Comparison of ENCODE assay signal across 20 cellular contexts in the genomic region with DNA sequence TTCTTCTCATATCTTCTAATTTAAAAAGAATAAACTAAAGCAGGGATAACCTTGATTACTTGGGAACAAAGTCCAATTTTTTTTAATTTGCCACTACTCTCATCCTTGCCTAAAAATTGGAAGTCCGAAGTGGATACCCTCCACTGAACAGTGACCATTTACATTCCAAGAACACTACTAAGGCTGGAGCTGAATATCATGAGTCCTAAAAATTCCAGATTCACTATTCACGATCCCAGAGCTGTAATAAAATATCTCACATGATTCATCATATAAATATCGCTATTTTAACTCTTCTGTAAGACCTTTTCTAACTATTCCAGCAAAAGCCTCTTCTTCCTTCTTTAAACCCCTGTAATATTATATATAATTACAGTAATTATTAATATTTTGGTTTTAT. TPM values are rescaled to one million over a fixed set of nuclear protein-coding genes. Genes with fewer than 3 reads are reported as not detected.
A peak's percentile ranks its signal among the peaks of the same experiment; 100 is the strongest.
DNase-seq lines count a peak whose midpoint lies in the region; ATAC-seq and TF ChIP-seq lines count a peak whose summit lies in the region.
"Had no signal": no experiment of that assay in that cellular context is flagged by ENCODE, and none has a peak within 500 bp of the region (broad histone marks: within the 10 kb centered on the region; RNA-seq: fewer than 3 reads in every experiment).

No MANE protein-coding gene starts in this region.

- ATAC-seq in IMR-90 (ENCODE audit: low read depth) = peak; percentile 98
- ATAC-seq: stimulated activated naive CD8-positive, alpha-beta T cell treated with anti-CD3 and anti-CD28 coated beads, Interleukin-15, Interleukin-2, amounts not matched to agents 100 U/mL and 50 U/mL, for 24 hours had no signal

- intact Hi-C loops in IMR-90 (cut with micrococcal nuclease) (no loop called here), PC-9 (cut with micrococcal nuclease; ENCODE audit: unreplicated experiment) (no loop called here)

- H3K27me3 ChIP-seq in IMR-90 (ENCODE audit: control insufficient read depth, insufficient read depth, low read length) (no peaks in the 10 kb centered on the region), mesenchymal stem cell (ENCODE audit: control insufficient read depth in 1 of 2, insufficient read depth in 1 of 2, low read length in 2 of 2) (no peaks in the 10 kb centered on the region), PC-9 (ENCODE audit: insufficient read depth, low read depth) (peaks cover 27% of the 10 kb centered on the region)
- H3K27me3 ChIP-seq: BLaER1, ovary, SJCRH30, spleen, vagina had no signal

- no peak overlapping the region for H3K14ac ChIP-seq in IMR-90 (replicated peaks; ENCODE audit: low read depth, low read length)
- no peak overlapping the region for H3K14ac ChIP-seq in mesenchymal stem cell (ENCODE audit: low read length in 2 of 2)

- H4K5ac ChIP-seq in IMR-90 (ENCODE audit: low read depth, low read length) = no peak overlapping the region

- H3K4me2 ChIP-seq in IMR-90 (ENCODE audit: low read depth, low read length) (peak overlapping the region; percentile 65), mesenchymal stem cell (ENCODE audit: low read length, poor library complexity, severe bottlenecking) (no peak overlapping the region), PC-9 (no peak overlapping the region)
- H3K4me2 ChIP-seq: BLaER1 had no signal

- WGBS in IMR-90 (ENCODE audit: extremely low coverage in 2 of 2, insufficient read length in 1 of 2), 2 experiments = no CpG with 5 or more reads among the region's 3 CpGs
- WGBS in mesenchymal stem cell = 75% methylated on average over 2 of the region's 3 CpGs

- DNase-seq in AG09319 (ENCODE audit: extremely low read depth, low read depth) (peak; percentile 38), IMR-90 (peak; percentile 84), cardiac fibroblast (ENCODE audit: low read depth in 2 of 2) (peak; percentile 11 to 56), mesenchymal stem cell (no peak), retina (no peak), ureter (ENCODE audit: low spot score) (no peak), NK-92 (lab: John Stamatoyannopoulos, UW; ENCODE audit: unreplicated experiment) (no peak), PC-9 (no peak)
- DNase-seq: activated CD4-positive, alpha-beta T cell treated with anti-CD3 and anti-CD28 coated beads, Interleukin-2, amount 10 ng/mL, durations not matched to agents 7 days and 5 days; DMS 273 treated with DMSO at 0.1 percent for 48 hours; Kasumi-1; NCI-H1436 treated with DMSO at 0.1 percent for 48 hours; NCI-H345; ovary; SJCRH30; spleen; stimulated activated naive CD8-positive, alpha-beta T cell treated with anti-CD3 and anti-CD28 coated beads, Interleukin-15, Interleukin-2, amounts not matched to agents 100 U/mL and 50 U/mL, for 24 hours; T1000 had no signal

- H3K9ac ChIP-seq in IMR-90 (ENCODE audit: low read depth, low read length) = peak overlapping the region; percentile 36; the same call in 1 of the 2 replicates
- H3K9ac ChIP-seq in mesenchymal stem cell (ENCODE audit: low read length) = peak overlapping the region; percentile 79
- H3K9ac ChIP-seq: BLaER1 had no signal

- no peak for TF ChIP-seq POLR2A in IMR-90 (IDR thresholded peaks at IDR 0.05; ENCODE audit: low read depth, low read length)

- H2AK9ac ChIP-seq in IMR-90 (replicated peaks; ENCODE audit: low read depth, low read length, poor library complexity) = no peak overlapping the region

- H2AK5ac ChIP-seq in IMR-90 (ENCODE audit: low read depth, low read length) = no peak overlapping the region
- H2AK5ac ChIP-seq in mesenchymal stem cell (ENCODE audit: low read length, severe bottlenecking) = no peak overlapping the region

- no peak overlapping the region for H2BK12ac ChIP-seq in mesenchymal stem cell (ENCODE audit: low read length in 2 of 2)

- H3K79me2 ChIP-seq in PC-9 (ENCODE audit: low read depth) = no peaks in the 10 kb centered on the region

- H3K9me3 ChIP-seq in IMR-90 (ENCODE audit: control insufficient read depth, insufficient read depth, low read length) = peaks cover 2% of the 10 kb centered on the region; the same call in 1 of the 2 replicates
- H3K9me3 ChIP-seq in mesenchymal stem cell (ENCODE audit: control insufficient read depth, low read length) = peaks cover 15% of the 10 kb centered on the region
- no peaks in the 10 kb centered on the region for H3K9me3 ChIP-seq in PC-9 (ENCODE audit: insufficient read depth, low read depth)
- H3K9me3 ChIP-seq: ovary, SJCRH30, vagina had no signal

- H3K23ac ChIP-seq in IMR-90 (ENCODE audit: low read depth, low read length) = no peak overlapping the region
- no peak overlapping the region for H3K23ac ChIP-seq in mesenchymal stem cell (ENCODE audit: low read length in 2 of 2)

- H4K20me1 ChIP-seq in IMR-90 (ENCODE audit: insufficient read depth, low read length) = no peaks in the 10 kb centered on the region
- no peaks in the 10 kb centered on the region for H4K20me1 ChIP-seq in PC-9 (ENCODE audit: insufficient read depth)
- H4K20me1 ChIP-seq: BLaER1 had no signal

- H2BK5ac ChIP-seq in IMR-90 (ENCODE audit: low read depth, low read length, poor library complexity, severe bottlenecking) = peak overlapping the region; percentile 68
- H2BK5ac ChIP-seq in mesenchymal stem cell (ENCODE audit: low read depth, low read length, poor library complexity, severe bottlenecking) = no peak overlapping the region

- H3K79me1 ChIP-seq in IMR-90 (ENCODE audit: low read depth in 1 of 2, low read length in 2 of 2) (no peaks in the 10 kb centered on the region), mesenchymal stem cell (replicated peaks; ENCODE audit: low read length, poor library complexity, severe bottlenecking) (no peaks in the 10 kb centered on the region)

- H4K91ac ChIP-seq in IMR-90 (ENCODE audit: insufficient read depth, low read depth, low read length) (no peak overlapping the region), mesenchymal stem cell (ENCODE audit: low read length) (no peak overlapping the region)

- no peaks in the 10 kb centered on the region for H3K9me2 ChIP-seq in PC-9 (ENCODE audit: insufficient read depth)

- CTCF ChIA-PET in IMR-90 (lab: Yijun Ruan, JAX) = no interaction called here
- CTCF ChIA-PET in PC-9 (lab: Charles Lee) = no interaction called here

- in situ Hi-C loops in IMR-90 (cut with MboI; ENCODE audit: low sequenced_read_pairs) = no loop called here

- peaks cover 8% of the 10 kb centered on the region for H3K9me1 ChIP-seq in IMR-90 (ENCODE audit: insufficient read depth, low read length)

- H3K27ac ChIP-seq in IMR-90 (ENCODE audit: insufficient read depth, low read length) = peak overlapping the region; percentile 72; the same call in 1 of the 2 replicates
- H3K27ac ChIP-seq in mesenchymal stem cell (ENCODE audit: low read length, poor library complexity, severe bottlenecking) = no peak overlapping the region
- H3K27ac ChIP-seq in PC-9 = no peak overlapping the region
- H3K27ac ChIP-seq: BLaER1, ovary, SJCRH30, spleen, vagina had no signal

- H3K36me3 ChIP-seq in IMR-90 (ENCODE audit: control insufficient read depth, insufficient read depth, low read length) = no peaks in the 10 kb centered on the region
- H3K36me3 ChIP-seq in mesenchymal stem cell (ENCODE audit: control insufficient read depth in 1 of 2, insufficient read depth in 2 of 2, low read depth in 1 of 2, low read length in 2 of 2) = no peaks in the 10 kb centered on the region
- H3K36me3 ChIP-seq in PC-9 (ENCODE audit: low read depth) = no peaks in the 10 kb centered on the region
- H3K36me3 ChIP-seq: BLaER1, ovary, SJCRH30, spleen, vagina had no signal

- H3K4me1 ChIP-seq in IMR-90 (ENCODE audit: control insufficient read depth, insufficient read depth, low read length) (peaks cover 6% of the 10 kb centered on the region), mesenchymal stem cell (ENCODE audit: control insufficient read depth, insufficient read depth, low read depth, low read length) (peaks cover 2% of the 10 kb centered on the region), PC-9 (replicated peaks; ENCODE audit: insufficient read depth) (no peaks in the 10 kb centered on the region)
- H3K4me1 ChIP-seq: BLaER1, SJCRH30, spleen, vagina had no signal

- H2BK15ac ChIP-seq in IMR-90 (ENCODE audit: low read depth, low read length) = no peak overlapping the region
- H2BK15ac ChIP-seq in mesenchymal stem cell (ENCODE audit: low read depth, poor library complexity, severe bottlenecking) = no peak overlapping the region

- dilution Hi-C loops in IMR-90 (cut with HindIII; ENCODE audit: low sequenced_read_pairs, unreplicated experiment) = no loop called here

- H4K8ac ChIP-seq in IMR-90 (ENCODE audit: low read depth in 2 of 2, low read length in 2 of 2) (0 out of 4 replicates have a peak overlapping the region, but pooled peaks of 1 of the 2 experiments have one; percentile 59), mesenchymal stem cell (ENCODE audit: low read length) (no peak overlapping the region)

- H3F3A ChIP-seq in PC-9 (ENCODE audit: insufficient read depth, low read depth) = no peaks in the 10 kb centered on the region

- TF ChIP-seq RAD21 in IMR-90 (IDR thresholded peaks at IDR 0.05; ENCODE audit: low read length) = no peak

- BruUV-seq in IMR-90 (replicated peaks; lab: Mats Ljungman, UMichigan) (no TSS peak), PC-9 (replicated peaks; lab: Mats Ljungman, UMichigan) (no TSS peak)

- no peak overlapping the region for H3K56ac ChIP-seq in IMR-90 (ENCODE audit: extremely low read depth, insufficient read depth, low read length)

- H2BK120ac ChIP-seq in IMR-90 (ENCODE audit: low read depth, low read length) (peak overlapping the region; percentile 84), mesenchymal stem cell (ENCODE audit: low read depth, low read length) (no peak overlapping the region)

- H3K4me3 ChIP-seq in IMR-90 (ENCODE audit: insufficient read depth, low read depth, low read length) (no peak overlapping the region), cardiac fibroblast (replicated peaks in 1 of 2; ENCODE audit: low read depth in 2 of 2, low read length in 2 of 2) (no peak overlapping the region), mesenchymal stem cell (ENCODE audit: insufficient read depth in 1 of 2, low read depth in 1 of 2, low read length in 2 of 2) (no peak overlapping the region), PC-9 (no peak overlapping the region)
- H3K4me3 ChIP-seq: BLaER1, ovary, SJCRH30, spleen, vagina had no signal

- H2BK20ac ChIP-seq in IMR-90 (ENCODE audit: low read depth, low read length) = no peak overlapping the region

- TF ChIP-seq CTCF in AG09319 (IDR thresholded peaks at IDR 0.05; ENCODE audit: low read depth, low read length) (no peak), IMR-90 (conservative IDR thresholded peaks at IDR 0.05; ENCODE audit: low read depth, low read length) (no peak), cardiac fibroblast (IDR thresholded peaks at IDR 0.05; ENCODE audit: low read depth, low read length) (no peak), PC-9 (conservative IDR thresholded peaks at IDR 0.05) (no peak)

- H3K4ac ChIP-seq in IMR-90 (ENCODE audit: low read depth, low read length) (no peak overlapping the region), mesenchymal stem cell (ENCODE audit: low read depth in 1 of 2, low read length in 2 of 2) (no peak overlapping the region)

- H3K18ac ChIP-seq in IMR-90 (ENCODE audit: low read depth, low read length) = no peak overlapping the region
- H3K18ac ChIP-seq in mesenchymal stem cell (ENCODE audit: low read depth in 1 of 2, low read length in 2 of 2) = no peak overlapping the region

- no peak overlapping the region for H2AFZ ChIP-seq in IMR-90 (replicated peaks; ENCODE audit: low read length, poor library complexity)
- no peak overlapping the region for H2AFZ ChIP-seq in mesenchymal stem cell (ENCODE audit: low read depth, low read length)
- no peak overlapping the region for H2AFZ ChIP-seq in PC-9

- POLR2A ChIA-PET in IMR-90 (lab: Charles Lee; ENCODE audit: unreplicated experiment) (no interaction called here), PC-9 (lab: Charles Lee; ENCODE audit: unreplicated experiment) (no interaction called here)

RNA-seq across cellular contexts. Expression of gene ATPSCKMT, which starts 57.4 kb away (rescaled TPM):
- total RNA-seq in IMR-90 (2012; rRNA removed) (33.9 and 65.8 TPM in 2 replicates), ureter (27.4 TPM), PC-9 (2021) (36.4 and 51.4 TPM in 2 replicates)
- 17.3 and 29.8 TPM in 2 replicates for polyA plus RNA-seq in IMR-90 (2012; rRNA removed)
- 6.3 and 13.7 TPM in 2 replicates for polyA plus RNA-seq in IMR-90 (2012; cell fraction: cytosol; rRNA removed)
- polyA plus RNA-seq in IMR-90 (2012; cell fraction: nucleus; rRNA removed; ENCODE audit: low replicate concordance) = 7.8 and 33.3 TPM in 2 replicates
- 14.0 TPM for polyA plus RNA-seq in mesenchymal stem cell (2013, experiment 1 of 2)
- 14.3 TPM for polyA plus RNA-seq in mesenchymal stem cell (2013, experiment 2 of 2)

RNA-seq across cellular contexts. Expression of gene CCT5, which starts 57.8 kb away (rescaled TPM):
- total RNA-seq in IMR-90 (2012; rRNA removed) (481 and 875 TPM in 2 replicates), ureter (158 TPM), PC-9 (2021) (658 and 831 TPM in 2 replicates)
- 308 and 358 TPM in 2 replicates for polyA plus RNA-seq in IMR-90 (2012; rRNA removed)
- polyA plus RNA-seq in IMR-90 (2012; cell fraction: cytosol; rRNA removed) = 108 and 177 TPM in 2 replicates
- polyA plus RNA-seq in IMR-90 (2012; cell fraction: nucleus; rRNA removed; ENCODE audit: low replicate concordance) = 87.7 and 227 TPM in 2 replicates
- 121 TPM for polyA plus RNA-seq in mesenchymal stem cell (2013, experiment 1 of 2)
- polyA plus RNA-seq in mesenchymal stem cell (2013, experiment 2 of 2) = 123 TPM

Comparison
In these comparisons a context has a peak if more than half of its experiments do, and no peak if none do; other contexts are left out.
1. DNase-seq: peak in AG09319 (single experiment), IMR-90 (single experiment) and cardiac fibroblast (2 of 2); none in mesenchymal stem cell (single experiment), retina (single experiment), ureter (single experiment), NK-92 (single experiment) and PC-9 (0 of 2).